In the genomic region with DNA sequence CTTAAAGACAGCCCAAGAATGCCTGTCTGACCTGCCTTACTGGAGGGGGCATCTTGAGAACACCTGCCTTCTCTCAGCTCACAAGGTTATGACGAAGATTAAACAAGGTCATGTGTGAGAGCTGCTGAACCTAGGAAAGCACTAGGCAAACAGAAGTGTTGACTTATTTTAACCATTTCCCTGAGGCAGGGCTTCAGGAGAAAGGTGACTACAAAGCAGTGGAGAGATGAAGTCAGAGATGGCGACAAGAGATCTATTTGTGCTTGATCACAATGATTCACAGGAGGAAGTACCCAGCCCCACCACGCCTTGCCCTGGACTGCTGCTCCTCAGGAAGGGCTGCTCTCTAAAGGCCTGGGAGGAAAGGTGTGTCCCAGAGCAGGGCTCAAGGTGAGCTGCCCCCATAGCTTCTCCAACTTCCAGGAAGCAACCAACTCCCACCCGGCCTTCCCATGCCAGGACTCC, we compare ENCODE assay signal across 8 cellular contexts. TPM values are rescaled to one million over a fixed set of nuclear protein-coding genes. Genes with fewer than 3 reads are reported as not detected.
DNase-seq lines count a peak whose midpoint lies in the region; ATAC-seq and TF ChIP-seq lines count a peak whose summit lies in the region.

No MANE protein-coding gene starts in this region.

- H4K12ac ChIP-seq in trophoblast cell (ENCODE audit: low read depth, low read length): no peak overlapping the region

- no peak overlapping the region for H4K8ac ChIP-seq in trophoblast cell (ENCODE audit: low read depth, low read length)

- H3K9ac ChIP-seq in trophoblast cell (ENCODE audit: low read length): no peak overlapping the region

- H3K36me3 ChIP-seq in PC-9 (ENCODE audit: low read depth): peaks cover 18% of the 10 kb centered on the region
- H3K36me3 ChIP-seq in trophoblast cell (ENCODE audit: control insufficient read depth in 1 of 2, insufficient read depth in 2 of 2, low read length in 2 of 2): peaks cover 2 to 5% of the 10 kb centered on the region in 2 experiments

- peak; percentile 8 for DNase-seq in DMS79 treated with DMSO at 0.1 percent for 48 hours (lab: John Stamatoyannopoulos, UW)
- DNase-seq in PC-9: peak; percentile 78 to 99
- no peak for DNase-seq in effector memory CD8-positive, alpha-beta T cell
- peak; percentile 33 to 44 for DNase-seq in trophoblast cell
- no peak for DNase-seq in NCI-H1436 treated with DMSO at 0.1 percent for 48 hours (lab: John Stamatoyannopoulos, UW)

- H3K4me1 Mint-ChIP-seq in effector memory CD8-positive, alpha-beta T cell (ENCODE audit: low read depth in 2 of 2): peaks cover 26 to 30% of the 10 kb centered on the region in 2 donors

- H2BK12ac ChIP-seq in trophoblast cell (ENCODE audit: low read length): no peak overlapping the region

- no peaks in the 10 kb centered on the region for H3K27me3 Mint-ChIP-seq in effector memory CD8-positive, alpha-beta T cell

- H3K9me2 ChIP-seq in PC-9 (ENCODE audit: insufficient read depth): no peaks in the 10 kb centered on the region

- H3K79me1 ChIP-seq in trophoblast cell (ENCODE audit: low read length): no peaks in the 10 kb centered on the region

- no peak overlapping the region for H3K18ac ChIP-seq in trophoblast cell (ENCODE audit: low read length)

- H2AFZ ChIP-seq in PC-9 (no peak overlapping the region), trophoblast cell (ENCODE audit: insufficient read depth, low read length, poor library complexity) (no peak overlapping the region)

- intact Hi-C loops in PC-9 (cut with micrococcal nuclease; ENCODE audit: unreplicated experiment): loop anchor here (1.0 to 10.0 kb wide), 5 partner anchors 18 to 445 kb away; a partner anchor contains a TSS

- H3K4me2 ChIP-seq in PC-9 (peak overlapping the region; percentile 80), trophoblast cell (ENCODE audit: low read length) (no peak overlapping the region)

- no peak overlapping the region for H3K4me3 Mint-ChIP-seq in effector memory CD8-positive, alpha-beta T cell

- H3K4me3 ChIP-seq in PC-9 (peak overlapping the region; percentile 38; the same call in 1 of the 2 replicates), trophoblast cell (ENCODE audit: low read depth, low read length) (no peak overlapping the region)

- H2AK5ac ChIP-seq in trophoblast cell (ENCODE audit: low read length): no peak overlapping the region

- POLR2A ChIA-PET in PC-9 (lab: Charles Lee; ENCODE audit: unreplicated experiment): interaction anchor here (0.6 to 0.7 kb wide), 2 partner anchors 43 to 194 kb away, joined by 3 to 5 read pairs; no protein-coding TSS in a partner anchor

- no peaks in the 10 kb centered on the region for H3K9me3 ChIP-seq in PC-9 (ENCODE audit: insufficient read depth, low read depth)
- no peaks in the 10 kb centered on the region for H3K9me3 ChIP-seq in trophoblast cell (ENCODE audit: insufficient read depth, low read depth, low read length)

- ATAC-seq in effector memory CD8-positive, alpha-beta T cell (replicated peaks): no peak
- ATAC-seq in HG02970 (IDR thresholded peaks at IDR 0.05; ENCODE audit: low FRiP score, unreplicated experiment) (no peak), HG03045 (IDR thresholded peaks at IDR 0.05; ENCODE audit: unreplicated experiment) (no peak), HG03108 (IDR thresholded peaks at IDR 0.05; ENCODE audit: unreplicated experiment) (no peak)

- no peak overlapping the region for H2BK120ac ChIP-seq in trophoblast cell (ENCODE audit: insufficient read depth, low read length, poor library complexity)

- peak overlapping the region; percentile 49 to 67 for H3K27ac Mint-ChIP-seq in effector memory CD8-positive, alpha-beta T cell

- H3K4me1 ChIP-seq in PC-9 (replicated peaks; ENCODE audit: insufficient read depth) (peaks cover 75% of the 10 kb centered on the region), trophoblast cell (ENCODE audit: control insufficient read depth in 1 of 2, insufficient read depth in 2 of 2, low read length in 2 of 2) (peaks cover 0 to 4% of the 10 kb centered on the region in 2 experiments)

- H3K4ac ChIP-seq in trophoblast cell (ENCODE audit: low read depth, low read length): no peak overlapping the region

- WGBS in trophoblast cell (ENCODE audit: extremely low coverage, insufficient coverage, insufficient read length): no CpG with 5 or more reads among the region's 4 CpGs

- H3K9me3 Mint-ChIP-seq in effector memory CD8-positive, alpha-beta T cell: no peaks in the 10 kb centered on the region

- H3K23ac ChIP-seq in trophoblast cell (ENCODE audit: low read length): no peak overlapping the region

- CTCF ChIA-PET in PC-9 (lab: Charles Lee): interaction anchor here (0.8 to 1.4 kb wide), 3 partner anchors 18 to 96 kb away, joined by 3 to 4 read pairs (median 3); no protein-coding TSS in a partner anchor

- H3K79me2 ChIP-seq in PC-9 (ENCODE audit: low read depth) (peaks cover 16% of the 10 kb centered on the region), trophoblast cell (ENCODE audit: control insufficient read depth, insufficient read depth, low read length, poor library complexity) (no peaks in the 10 kb centered on the region)

- H4K20me1 ChIP-seq in PC-9 (ENCODE audit: insufficient read depth): no peaks in the 10 kb centered on the region

- no peak for TF ChIP-seq CTCF in PC-9 (conservative IDR thresholded peaks at IDR 0.05)

- H3F3A ChIP-seq in PC-9 (ENCODE audit: insufficient read depth, low read depth): peaks cover 60% of the 10 kb centered on the region

- no peak overlapping the region for H2BK5ac ChIP-seq in trophoblast cell (ENCODE audit: low read depth, low read length, poor library complexity)

- H3K27ac ChIP-seq in PC-9: peak overlapping the region; percentile 99
- H3K27ac ChIP-seq in trophoblast cell (ENCODE audit: low read depth, low read length): peak overlapping the region; percentile 21

- H3K27me3 ChIP-seq in PC-9 (ENCODE audit: insufficient read depth, low read depth) (no peaks in the 10 kb centered on the region), trophoblast cell (ENCODE audit: insufficient read depth, low read length) (no peaks in the 10 kb centered on the region)

- H4K91ac ChIP-seq in trophoblast cell (ENCODE audit: low read depth, low read length): no peak overlapping the region

- BruUV-seq in PC-9 (replicated peaks; lab: Mats Ljungman, UMichigan): no TSS peak

- peaks cover 72% of the 10 kb centered on the region for H3K36me3 Mint-ChIP-seq in effector memory CD8-positive, alpha-beta T cell (ENCODE audit: insufficient read depth)

- no peak overlapping the region for H3K14ac ChIP-seq in trophoblast cell (ENCODE audit: low read length)

RNA-seq across cellular contexts. Expression of a gene that starts 27.8 kb away (rescaled TPM):
- total RNA-seq in PC-9 (2021): 20.5 and 25.4 TPM in 2 replicates
- polyA plus RNA-seq in trophoblast cell (2013): 15.1 and 17.4 TPM in 2 replicates

RNA-seq across cellular contexts. Expression of a gene that starts 34.9 kb away (rescaled TPM):
- 12.5 and 14.0 TPM in 2 replicates for total RNA-seq in PC-9 (2021)
- 8.3 and 8.6 TPM in 2 replicates for polyA plus RNA-seq in trophoblast cell (2013)

Comparison
In these comparisons a context has a peak if more than half of its experiments do, and no peak if none do; other contexts are left out.
1. DNase-seq: peak in DMS79 treated with DMSO at 0.1 percent for 48 hours (single experiment), PC-9 (2 of 2) and trophoblast cell (2 of 2); none in effector memory CD8-positive, alpha-beta T cell (0 of 3) and NCI-H1436 treated with DMSO at 0.1 percent for 48 hours (single experiment).